ENCODE assay signal across 12 cellular contexts in genomic region chrX:1178580-1179057, GRCh38. TPM values are rescaled to one million over a fixed set of nuclear protein-coding genes. Genes with fewer than 3 reads are reported as not detected.
DNase-seq lines count a peak whose midpoint lies in the region; ATAC-seq and TF ChIP-seq lines count a peak whose summit lies in the region.
"Had no signal": no experiment of that assay in that cellular context is flagged by ENCODE, and none has a peak within 500 bp of the region (broad histone marks: within the 10 kb centered on the region; RNA-seq: fewer than 3 reads in every experiment).

No MANE protein-coding gene starts in this region.

- H3K27ac Mint-ChIP-seq in type B pancreatic cell (peak overlapping the region; percentile 73), Caco-2 (ENCODE audit: unreplicated experiment) (no peak overlapping the region)
- H3K27ac Mint-ChIP-seq: activated T-helper 1 cell treated with anti-CD3 and anti-CD28 coated beads, Interleukin-12 subunit alpha, Interleukin-12 subunit beta, Interleukin-2, Interleukin-4 antibody, amounts not matched to agents 30 ng/mL and 10 ng/mL and 1 ng/mL, durations not matched to agents 14 hours and 24 hours and 36 hours; naive thymus-derived CD8-positive, alpha-beta T cell had no signal

- peak overlapping the region; percentile 80 for H3K4me3 Mint-ChIP-seq in type B pancreatic cell
- H3K4me3 Mint-ChIP-seq in Caco-2 (ENCODE audit: unreplicated experiment), result no peak overlapping the region
- H3K4me3 Mint-ChIP-seq: activated T-helper 1 cell treated with anti-CD3 and anti-CD28 coated beads, Interleukin-12 subunit alpha, Interleukin-12 subunit beta, Interleukin-2, Interleukin-4 antibody, amounts not matched to agents 30 ng/mL and 10 ng/mL and 1 ng/mL, durations not matched to agents 14 hours and 24 hours and 36 hours had no signal

- no peaks in the 10 kb centered on the region for H3K4me1 ChIP-seq in SJSA1 (replicated peaks)
- no peaks in the 10 kb centered on the region for H3K4me1 ChIP-seq in Caco-2

- peaks cover 5% of the 10 kb centered on the region for H3K4me1 Mint-ChIP-seq in type B pancreatic cell (ENCODE audit: unreplicated experiment)
- H3K4me1 Mint-ChIP-seq in Caco-2 (ENCODE audit: low read depth, unreplicated experiment), result no peaks in the 10 kb centered on the region

- POLR2A ChIA-PET in Caco-2 (lab: Charles Lee), result no interaction called here

- no peak for TF ChIP-seq CTCF in fibroblast of villous mesenchyme (IDR thresholded peaks at IDR 0.05; ENCODE audit: insufficient read depth, low read depth, low read length)
- no peak for TF ChIP-seq CTCF in type B pancreatic cell (conservative IDR thresholded peaks at IDR 0.05)
- TF ChIP-seq CTCF in Caco-2 (IDR thresholded peaks at IDR 0.05; ENCODE audit: insufficient read depth in 1 of 2, low read depth in 1 of 2, low read length in 1 of 2, severe bottlenecking in 1 of 2, unreplicated experiment in 1 of 2), result no peak

- no TSS peak for BruUV-seq in Caco-2 (replicated peaks; lab: Mats Ljungman, UMichigan)

- no peaks in the 10 kb centered on the region for H3K27me3 ChIP-seq in SJSA1 (replicated peaks)
- H3K27me3 ChIP-seq in Caco-2 (replicated peaks; ENCODE audit: control insufficient read depth, insufficient read depth, low read length), result no peaks in the 10 kb centered on the region

- H3K36me3 Mint-ChIP-seq in type B pancreatic cell (no peaks in the 10 kb centered on the region), Caco-2 (ENCODE audit: insufficient read depth, unreplicated experiment) (no peaks in the 10 kb centered on the region)
- H3K36me3 Mint-ChIP-seq: naive thymus-derived CD8-positive, alpha-beta T cell had no signal

- H3K4me3 ChIP-seq in SJSA1 (peak overlapping the region; percentile 14; the same call in 1 of the 2 replicates), fibroblast of villous mesenchyme (ENCODE audit: low read depth, low read length) (no peak overlapping the region), Caco-2 (ENCODE audit: low read depth, low read length) (no peak overlapping the region)

- intact Hi-C loops in Caco-2 (cut with micrococcal nuclease; ENCODE audit: unreplicated experiment), result no loop called here
- intact Hi-C loops in left cardiac atrium (cut with DNase I), result no loop called here
- intact Hi-C loops in Right ventricle myocardium inferior (cut with DNase I), result no loop called here

- peak; percentile 5 for DNase-seq in stimulated activated CD4-positive, alpha-beta T cell treated with anti-CD3 and anti-CD28 coated beads, Interleukin-4, amount 100 ng/mL, for 24 hours
- no peak for DNase-seq in stimulated activated CD4-positive, alpha-beta T cell treated with anti-CD3 and anti-CD28 coated beads, Interleukin-4, amount 100 ng/mL, for 1 hour
- DNase-seq in SJSA1 (ENCODE audit: low read depth in 1 of 2, low spot score in 2 of 2), result peak; percentile 23 to 30
- DNase-seq in fibroblast of villous mesenchyme (ENCODE audit: low read depth), result peak; percentile 10
- peak; percentile 67 for DNase-seq in type B pancreatic cell (ENCODE audit: extremely low spot score, unreplicated experiment)
- DNase-seq in Caco-2, result no peak
- no peak for DNase-seq in left cardiac atrium
- no peak for DNase-seq in Right ventricle myocardium inferior (ENCODE audit: missing footprints)
- DNase-seq: effector CD4-positive, alpha-beta T cell; stimulated activated CD4-positive, alpha-beta T cell treated with anti-CD3 and anti-CD28 coated beads, Interleukin-4, amount 100 ng/mL, for 4 hours had no signal

- no peaks in the 10 kb centered on the region for H3K36me3 ChIP-seq in SJSA1
- H3K36me3 ChIP-seq in Caco-2 (ENCODE audit: control insufficient read depth, insufficient read depth, low read length), result no peaks in the 10 kb centered on the region

- ATAC-seq in left cardiac atrium (no peak), Right ventricle myocardium inferior (no peak)

- H3K27ac ChIP-seq in SJSA1, result no peak overlapping the region

- CTCF ChIA-PET in Caco-2 (lab: Charles Lee), result no interaction called here

- peaks cover 3% of the 10 kb centered on the region for H3K27me3 Mint-ChIP-seq in type B pancreatic cell
- no peaks in the 10 kb centered on the region for H3K27me3 Mint-ChIP-seq in Caco-2 (ENCODE audit: insufficient read depth, unreplicated experiment)

- no peaks in the 10 kb centered on the region for H3K9me3 Mint-ChIP-seq in type B pancreatic cell
- no peaks in the 10 kb centered on the region for H3K9me3 Mint-ChIP-seq in Caco-2 (ENCODE audit: unreplicated experiment)
- H3K9me3 Mint-ChIP-seq: activated T-helper 1 cell treated with anti-CD3 and anti-CD28 coated beads, Interleukin-12 subunit alpha, Interleukin-12 subunit beta, Interleukin-2, Interleukin-4 antibody, amounts not matched to agents 30 ng/mL and 10 ng/mL and 1 ng/mL, durations not matched to agents 14 hours and 24 hours and 36 hours; naive thymus-derived CD8-positive, alpha-beta T cell had no signal

- H3K9me3 ChIP-seq in SJSA1 (replicated peaks) (peaks cover 3% of the 10 kb centered on the region), Caco-2 (no peaks in the 10 kb centered on the region)

RNA-seq across cellular contexts. Expression of gene CRLF2, which starts 33.8 kb away (rescaled TPM):
- total RNA-seq in SJSA1 (2014; rRNA removed; shearing (Covaris generic)), result not detected in 2 replicates
- total RNA-seq in fibroblast of villous mesenchyme (not detected in 2 replicates), type B pancreatic cell (ENCODE audit: low replicate concordance) (not detected in 2 replicates), Caco-2 (2022) (not detected in 2 replicates), left cardiac atrium (under 1 TPM in 1 of 2 donors, not detected in 1; 0.12 TPM), Right ventricle myocardium inferior (not detected)
- total RNA-seq: naive thymus-derived CD8-positive, alpha-beta T cell had no signal

Comparison
In these comparisons a context has a peak if more than half of its experiments do, and no peak if none do; other contexts are left out.
1. DNase-seq: peak in stimulated activated CD4-positive, alpha-beta T cell treated with anti-CD3 and anti-CD28 coated beads, Interleukin-4, amount 100 ng/mL, for 24 hours (single experiment), SJSA1 (2 of 2), fibroblast of villous mesenchyme (single experiment) and type B pancreatic cell (single experiment); none in stimulated activated CD4-positive, alpha-beta T cell treated with anti-CD3 and anti-CD28 coated beads, Interleukin-4, amount 100 ng/mL, for 1 hour (single experiment), Caco-2 (0 of 2), left cardiac atrium (single experiment) and Right ventricle myocardium inferior (single experiment).